1 cellular context compared by ENCODE assay signal in genomic region chr16:68022728-68023537, GRCh38.
TF ChIP-seq lines count a peak whose summit lies in the region.

DDX28 (minus strand) TSS chr16:68023232; CDS start chr16:68023202, 30 bp downstream.
DUS2 (plus strand) TSS chr16:68023284; CDS start chr16:68038024, 14,740 bp downstream.

TF ChIP-seq in GM12878, 131 proteins besides CTCF, POLR2A, EP300 and RAD21 (continued from another document):
- TF ChIP-seq ZNF687 (IDR thresholded peaks at IDR 0.05) (peak; percentile 45; the same call in 1 of the 2 replicates), NFXL1 (IDR thresholded peaks at IDR 0.05; ENCODE audit: borderline replicate concordance) (no peak), MEF2A (IDR thresholded peaks at IDR 0.05; ENCODE audit: insufficient read depth, low read depth, low read length) (no peak), RELB (IDR thresholded peaks at IDR 0.05; ENCODE audit: low read depth) (peak; percentile 99), CBFB (IDR thresholded peaks at IDR 0.05; ENCODE audit: low read depth) (peak; percentile 88; the same call in 1 of the 2 replicates), GABPA (IDR thresholded peaks at IDR 0.05; ENCODE audit: low read depth) (no peak), RCOR1 (conservative IDR thresholded peaks at IDR 0.05; ENCODE audit: low read depth, low read length) (no peak), PML (IDR thresholded peaks at IDR 0.05; ENCODE audit: low read length) (no peak), CHD1 (IDR thresholded peaks at IDR 0.05; ENCODE audit: low read depth, low read length) (no peak), ELK1 (IDR thresholded peaks at IDR 0.05; ENCODE audit: low read depth, low read length) (no peak), RBBP5 (conservative IDR thresholded peaks at IDR 0.05) (peak; percentile 92; the same call in 1 of the 2 replicates), SIN3A (IDR thresholded peaks at IDR 0.05; ENCODE audit: low read depth, low read length) (peak; percentile 95), SIX5 (IDR thresholded peaks at IDR 0.05; ENCODE audit: low read depth, low read length, severe bottlenecking) (peak; percentile 73), ZBTB4 (CRISPR knock-in tag; IDR thresholded peaks at IDR 0.05) (no peak), ATF3 (IDR thresholded peaks at IDR 0.05; ENCODE audit: borderline replicate concordance, extremely low read depth, low read depth, low read length) (peak; percentile 91), YY1 (IDR thresholded peaks at IDR 0.05; ENCODE audit: low read depth, low read length) (peak; percentile 95), MXI1 (IDR thresholded peaks at IDR 0.05; ENCODE audit: low read depth, low read length) (peak; percentile 96), MAX (IDR thresholded peaks at IDR 0.05; ENCODE audit: low read depth, low read length) (peak; percentile 90), STAT1 (conservative IDR thresholded peaks at IDR 0.05) (0 out of 2 replicates have a peak, but pooled peaks have one; percentile 35), CHD2 (IDR thresholded peaks at IDR 0.05; ENCODE audit: borderline replicate concordance, low read depth, low read length) (peak; percentile 64), TCF12 (IDR thresholded peaks at IDR 0.05; ENCODE audit: low read depth, low read length) (0 out of 2 replicates have a peak, but pooled peaks have one; percentile 36), SRF (IDR thresholded peaks at IDR 0.05; ENCODE audit: low read depth in 2 of 2, low read length in 2 of 2) (peak; percentile 54 to 94), HDAC2 (IDR thresholded peaks at IDR 0.05) (0 out of 2 replicates have a peak, but pooled peaks have one; percentile 44), IRF5 (IDR thresholded peaks at IDR 0.05; ENCODE audit: borderline replicate concordance) (no peak)
TF ChIP-seq in GM12878: peak in this region for 54.
